Comparison of ENCODE assay signal across 6 cellular contexts in genomic region chr13:64083811-64084210, GRCh38.
"Had no signal": no experiment of that assay in that cellular context is flagged by ENCODE, and none has a peak within 500 bp of the region (broad histone marks: within the 10 kb centered on the region; RNA-seq: fewer than 3 reads in every experiment).

No MANE protein-coding gene starts in this region.

- H3K4me2 ChIP-seq: GM23338 had no signal

- H3K4me3 ChIP-seq: GM23338 had no signal

- ATAC-seq: GM23338, HepG2 had no signal

- FAIRE-seq: H1, HepG2 had no signal

- H2AFZ ChIP-seq: GM23338 had no signal

- DNase-seq: H9, HCEC 1CT, KBM-7 had no signal
